6 cellular contexts compared by ENCODE assay signal in genomic region chrX:48540480-48540879, GRCh38. TPM values are rescaled to one million over a fixed set of nuclear protein-coding genes. Genes with fewer than 3 reads are reported as not detected.
DNase-seq lines count a peak whose midpoint lies in the region; ATAC-seq and TF ChIP-seq lines count a peak whose summit lies in the region.

No MANE protein-coding gene starts in this region.

- no peak for TF ChIP-seq CTCF in left ventricle myocardium inferior (IDR thresholded peaks at IDR 0.05; ENCODE audit: borderline replicate concordance)
- no peak for TF ChIP-seq CTCF in foreskin keratinocyte (conservative IDR thresholded peaks at IDR 0.05)
- TF ChIP-seq CTCF in uterus (IDR thresholded peaks at IDR 0.05) = no peak

- no peak for TF ChIP-seq POLR2A in uterus (IDR thresholded peaks at IDR 0.05)

- H3K27me3 ChIP-seq in left ventricle myocardium inferior (ENCODE audit: low read depth) (no peaks in the 10 kb centered on the region), foreskin keratinocyte (no peaks in the 10 kb centered on the region), uterus (no peaks in the 10 kb centered on the region)

- intact Hi-C loops in left ventricle myocardium inferior (cut with micrococcal nuclease) (no loop called here), left cardiac atrium (cut with DNase I) (no loop called here), uterus (cut with DNase I; ENCODE audit: low total_unique reads) (no loop called here)

- H3K36me3 ChIP-seq in left ventricle myocardium inferior = peaks cover 19% of the 10 kb centered on the region
- H3K36me3 ChIP-seq in uterus = no peaks in the 10 kb centered on the region

- peak overlapping the region; percentile 91 for H3K27ac ChIP-seq in left ventricle myocardium inferior (replicated peaks)
- H3K27ac ChIP-seq in foreskin keratinocyte = no peak overlapping the region
- peak overlapping the region; percentile 84 to 91 for H3K27ac ChIP-seq in uterus

- H3K4me3 ChIP-seq in left ventricle myocardium inferior = peak overlapping the region; percentile 79
- peak overlapping the region; percentile 47 to 57 for H3K4me3 ChIP-seq in uterus

- ATAC-seq in left cardiac atrium = no peak
- peak; percentile 26 for ATAC-seq in foreskin keratinocyte

- DNase-seq in left ventricle myocardium inferior = no peak
- DNase-seq in left cardiac atrium = no peak
- DNase-seq in foreskin keratinocyte = no peak
- DNase-seq in uterus = no peak
- DNase-seq in MV-4-11 (lab: John Stamatoyannopoulos, UW) = no peak
- DNase-seq in HuH-7 (ENCODE audit: low spot score) = no peak

- no peaks in the 10 kb centered on the region for H3K9me3 ChIP-seq in left ventricle myocardium inferior (replicated peaks)
- no peaks in the 10 kb centered on the region for H3K9me3 ChIP-seq in uterus

- H3K4me1 ChIP-seq in left ventricle myocardium inferior (peaks cover 11% of the 10 kb centered on the region), foreskin keratinocyte (no peaks in the 10 kb centered on the region), uterus (no peaks in the 10 kb centered on the region)

RNA-seq across cellular contexts. Expression of gene TBC1D25, which starts 1.0 kb away (rescaled TPM):
- total RNA-seq in left ventricle myocardium inferior = 14.5 TPM
- 10 to 100 TPM; 12.4 to 18.1 TPM for total RNA-seq in left cardiac atrium
- total RNA-seq in foreskin keratinocyte = 9.3 and 9.4 TPM in 2 replicates
- polyA plus RNA-seq in foreskin keratinocyte = 9.6 and 10.6 TPM in 2 replicates
- total RNA-seq in uterus = 10 to 100 TPM in 1 of 4 donors, 1 to 10 TPM in 3; 4.1 to 14.3 (median 5.3) TPM

RNA-seq across cellular contexts. Expression of gene EBP, which starts 18.9 kb away (rescaled TPM):
- total RNA-seq in left ventricle myocardium inferior (48.9 TPM), left cardiac atrium (10 to 100 TPM; 68.8 to 85.2 TPM), foreskin keratinocyte (440 and 479 TPM in 2 replicates), uterus (10 to 100 TPM in 2 of 4 donors, 1 to 10 TPM in 1, not detected in 1; 2.4 to 23.0 (median 22.1) TPM)
- 558 and 569 TPM in 2 replicates for polyA plus RNA-seq in foreskin keratinocyte

RNA-seq across cellular contexts. Expression of gene PORCN, which starts 31.7 kb away (rescaled TPM):
- 13.6 TPM for total RNA-seq in left ventricle myocardium inferior
- 10 to 100 TPM; 11.1 to 19.1 TPM for total RNA-seq in left cardiac atrium
- 30.6 and 60.1 TPM in 2 replicates for total RNA-seq in foreskin keratinocyte
- polyA plus RNA-seq in foreskin keratinocyte = 34.1 and 60.6 TPM in 2 replicates
- 10 to 100 TPM in 1 of 4 donors, 1 to 10 TPM in 2, under 1 TPM in 1; 0.77 to 16.5 (median 4.8) TPM for total RNA-seq in uterus

RNA-seq across cellular contexts. Expression of gene RBM3, which starts 33.8 kb away (rescaled TPM):
- total RNA-seq in left ventricle myocardium inferior (121 TPM), left cardiac atrium (100 to 1,000 TPM; 129 to 242 TPM), foreskin keratinocyte (193 and 230 TPM in 2 replicates), uterus (100 to 1,000 TPM in 3 of 4 donors, 10 to 100 TPM in 1; 52.3 to 239 (median 205) TPM)
- 208 and 226 TPM in 2 replicates for polyA plus RNA-seq in foreskin keratinocyte

RNA-seq across cellular contexts. Expression of gene WDR13, which starts 56.8 kb away (rescaled TPM):
- 137 TPM for total RNA-seq in left ventricle myocardium inferior
- total RNA-seq in left cardiac atrium = 100 to 1,000 TPM; 142 to 178 TPM
- 67.2 and 83.3 TPM in 2 replicates for total RNA-seq in foreskin keratinocyte
- polyA plus RNA-seq in foreskin keratinocyte = 71.6 and 79.4 TPM in 2 replicates
- total RNA-seq in uterus = 100 to 1,000 TPM in 2 of 4 donors, 10 to 100 TPM in 2; 64.8 to 147 (median 111) TPM
